23 cellular contexts compared by ENCODE assay signal in the genomic region with DNA sequence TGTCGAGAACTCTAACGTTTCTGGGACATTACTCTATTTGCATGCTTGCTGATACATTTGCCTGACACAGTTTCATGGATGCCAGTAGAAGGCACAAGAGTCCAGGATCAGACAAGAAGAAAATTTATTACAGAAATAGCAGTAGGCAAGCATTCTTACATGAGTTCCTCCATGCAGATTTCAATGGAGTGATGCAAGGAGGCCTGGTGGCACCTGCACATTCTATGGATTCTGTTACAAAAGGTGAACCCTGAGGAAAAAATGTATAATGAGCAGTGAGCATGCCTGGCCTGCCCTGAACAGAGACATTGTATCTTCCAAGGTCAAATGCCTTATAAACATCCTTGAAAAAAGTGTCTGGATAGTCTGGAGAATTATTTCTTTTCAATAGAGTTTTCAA.
DNase-seq lines count a peak whose midpoint lies in the region; ATAC-seq and TF ChIP-seq lines count a peak whose summit lies in the region.
"Had no signal": no experiment of that assay in that cellular context is flagged by ENCODE, and none has a peak within 500 bp of the region (broad histone marks: within the 10 kb centered on the region; RNA-seq: fewer than 3 reads in every experiment).

No MANE protein-coding gene starts in this region.

- H3K9ac ChIP-seq in mesenchymal stem cell (ENCODE audit: low read length) = no peak overlapping the region
- H3K9ac ChIP-seq: BLaER1 treated with 17β-estradiol and CSF1 and Interleukin-3, amounts not matched to agents 10 nM and 100 nM had no signal

- H3K4ac ChIP-seq in mesenchymal stem cell (ENCODE audit: low read depth in 1 of 2, low read length in 2 of 2) = no peak overlapping the region

- H3K36me3 Mint-ChIP-seq in GM23338 (ENCODE audit: low read depth) (no peaks in the 10 kb centered on the region), chondrocyte (ENCODE audit: low read depth) (peaks cover 4% of the 10 kb centered on the region)
- H3K36me3 Mint-ChIP-seq: CD14-positive monocyte had no signal

- no peak for ATAC-seq in GM23338
- ATAC-seq: A549 had no signal

- H4K8ac ChIP-seq in mesenchymal stem cell (ENCODE audit: low read length) = no peak overlapping the region

- H3K14ac ChIP-seq in mesenchymal stem cell (ENCODE audit: low read length in 2 of 2) = no peak overlapping the region

- H3K4me3 Mint-ChIP-seq in GM23338 = no peak overlapping the region
- no peak overlapping the region for H3K4me3 Mint-ChIP-seq in chondrocyte (ENCODE audit: unreplicated experiment)
- H3K4me3 Mint-ChIP-seq: CD14-positive monocyte; CD4-positive, alpha-beta T cell; HFFc6 had no signal

- no peak overlapping the region for H3K18ac ChIP-seq in mesenchymal stem cell (ENCODE audit: low read depth in 1 of 2, low read length in 2 of 2)

- no peak overlapping the region for H3K23ac ChIP-seq in mesenchymal stem cell (ENCODE audit: low read length in 2 of 2)

- no peak overlapping the region for H2BK12ac ChIP-seq in mesenchymal stem cell (ENCODE audit: low read length in 2 of 2)

- H2AK5ac ChIP-seq in mesenchymal stem cell (ENCODE audit: low read length, severe bottlenecking) = no peak overlapping the region

- 97% methylated on average over 2 of the region's 2 CpGs for WGBS in mesenchymal stem cell

- H3K79me1 ChIP-seq in mesenchymal stem cell (replicated peaks; ENCODE audit: low read length, poor library complexity, severe bottlenecking) = no peaks in the 10 kb centered on the region

- H3K4me2 ChIP-seq in GM23338 (no peak overlapping the region), mesenchymal stem cell (ENCODE audit: low read length, poor library complexity, severe bottlenecking) (no peak overlapping the region), osteoblast (ENCODE audit: insufficient read depth, low read length) (no peak overlapping the region)
- H3K4me2 ChIP-seq: A549; BLaER1 treated with 17β-estradiol and CSF1 and Interleukin-3, amounts not matched to agents 10 nM and 100 nM had no signal

- H3K4me1 ChIP-seq in GM23338 (ENCODE audit: insufficient read depth) = no peaks in the 10 kb centered on the region
- no peaks in the 10 kb centered on the region for H3K4me1 ChIP-seq in mesenchymal stem cell (ENCODE audit: control insufficient read depth, insufficient read depth, low read depth, low read length)
- no peaks in the 10 kb centered on the region for H3K4me1 ChIP-seq in osteoblast (ENCODE audit: insufficient read depth, low read length)
- H3K4me1 ChIP-seq: A549, BE2C, HAP-1 had no signal

- H3K9me3 ChIP-seq in mesenchymal stem cell (ENCODE audit: control insufficient read depth, low read length) (no peaks in the 10 kb centered on the region), osteoblast (ENCODE audit: low read depth, low read length) (no peaks in the 10 kb centered on the region)
- H3K9me3 ChIP-seq: A549; BE2C; BLaER1 treated with 17β-estradiol and CSF1 and Interleukin-3, amounts not matched to agents 10 nM and 100 nM; HAP-1 had no signal

- H3K36me3 ChIP-seq in GM23338 (ENCODE audit: insufficient read depth) = no peaks in the 10 kb centered on the region
- no peaks in the 10 kb centered on the region for H3K36me3 ChIP-seq in mesenchymal stem cell (ENCODE audit: control insufficient read depth in 1 of 2, insufficient read depth in 2 of 2, low read depth in 1 of 2, low read length in 2 of 2)
- H3K36me3 ChIP-seq in osteoblast (ENCODE audit: insufficient read depth, low read length) = no peaks in the 10 kb centered on the region
- H3K36me3 ChIP-seq: BE2C; BLaER1 treated with 17β-estradiol and CSF1 and Interleukin-3, amounts not matched to agents 10 nM and 100 nM; HAP-1 had no signal

- no peak overlapping the region for H2BK15ac ChIP-seq in mesenchymal stem cell (ENCODE audit: low read depth, poor library complexity, severe bottlenecking)

- no peaks in the 10 kb centered on the region for H4K20me1 ChIP-seq in GM23338 (replicated peaks; ENCODE audit: insufficient read depth)
- H4K20me1 ChIP-seq in osteoblast (ENCODE audit: insufficient read depth, low read length) = no peaks in the 10 kb centered on the region
- H4K20me1 ChIP-seq: BLaER1 treated with 17β-estradiol and CSF1 and Interleukin-3, amounts not matched to agents 10 nM and 100 nM had no signal

- no peaks in the 10 kb centered on the region for H3K9me3 Mint-ChIP-seq in GM23338
- H3K9me3 Mint-ChIP-seq in chondrocyte (ENCODE audit: low read depth) = peaks cover 10% of the 10 kb centered on the region
- H3K9me3 Mint-ChIP-seq: CD4-positive, alpha-beta T cell; HFFc6 had no signal

- H3K4me1 Mint-ChIP-seq in GM23338 = no peaks in the 10 kb centered on the region
- peaks cover 4% of the 10 kb centered on the region for H3K4me1 Mint-ChIP-seq in chondrocyte (ENCODE audit: low read depth)
- H3K4me1 Mint-ChIP-seq: CD14-positive monocyte had no signal

- H3K27me3 ChIP-seq in GM23338 (ENCODE audit: insufficient read depth) (no peaks in the 10 kb centered on the region), mesenchymal stem cell (ENCODE audit: control insufficient read depth in 1 of 2, insufficient read depth in 1 of 2, low read length in 2 of 2) (no peaks in the 10 kb centered on the region), osteoblast (ENCODE audit: insufficient read depth, low read length) (no peaks in the 10 kb centered on the region)
- H3K27me3 ChIP-seq: BE2C; BLaER1 treated with 17β-estradiol and CSF1 and Interleukin-3, amounts not matched to agents 10 nM and 100 nM had no signal

- H4K91ac ChIP-seq in mesenchymal stem cell (ENCODE audit: low read length) = no peak overlapping the region

- H3K4me3 ChIP-seq in GM23338 (no peak overlapping the region), mesenchymal stem cell (ENCODE audit: insufficient read depth in 1 of 2, low read depth in 1 of 2, low read length in 2 of 2) (no peak overlapping the region), osteoblast (ENCODE audit: insufficient read depth, low read length) (no peak overlapping the region)
- H3K4me3 ChIP-seq: A549; BLaER1 treated with 17β-estradiol and CSF1 and Interleukin-3, amounts not matched to agents 10 nM and 100 nM; HAP-1 had no signal

- H2BK120ac ChIP-seq in mesenchymal stem cell (ENCODE audit: low read depth, low read length) = no peak overlapping the region

- no peak overlapping the region for H2AFZ ChIP-seq in GM23338
- peak overlapping the region; percentile 14 for H2AFZ ChIP-seq in mesenchymal stem cell (ENCODE audit: low read depth, low read length)
- no peak overlapping the region for H2AFZ ChIP-seq in osteoblast (ENCODE audit: low read length)

- H2BK5ac ChIP-seq in mesenchymal stem cell (ENCODE audit: low read depth, low read length, poor library complexity, severe bottlenecking) = no peak overlapping the region

- H3F3A ChIP-seq in GM23338 (replicated peaks; ENCODE audit: low read depth) = no peaks in the 10 kb centered on the region

- no peaks in the 10 kb centered on the region for H3K9me2 ChIP-seq in GM23338 (ENCODE audit: insufficient read depth)

- DNase-seq in GM23338 (ENCODE audit: low spot score) (no peak), chondrocyte (ENCODE audit: low spot score) (no peak), mesenchymal stem cell (no peak), osteoblast (ENCODE audit: insufficient read length, low spot score, missing footprints) (no peak), substantia nigra (lab: John Stamatoyannopoulos, UW) (no peak), inferior parietal cortex (ENCODE audit: extremely low spot score) (no peak)
- DNase-seq in stimulated activated CD8-positive, alpha-beta memory T cell treated with anti-CD3 and anti-CD28 coated beads, Interleukin-4, amount 100 ng/mL, for 48 hours = no peak
- DNase-seq: 8988T; ACHN; AML-193; BE2C; Calu3; CD4-positive, alpha-beta T cell; COR-L47; DMS53; DMS79 treated with DMSO at 0.1 percent for 48 hours; GF-D8; GOT3; HFFc6 had no signal

- H3K27ac ChIP-seq in GM23338 (ENCODE audit: low read depth) (no peak overlapping the region), mesenchymal stem cell (ENCODE audit: low read length, poor library complexity, severe bottlenecking) (no peak overlapping the region), osteoblast (ENCODE audit: low read depth, low read length) (no peak overlapping the region), substantia nigra (ENCODE audit: low read depth, low read length, poor library complexity, severe bottlenecking) (no peak overlapping the region)
- H3K27ac ChIP-seq: A549; BLaER1 treated with 17β-estradiol and CSF1 and Interleukin-3, amounts not matched to agents 10 nM and 100 nM had no signal

- no peaks in the 10 kb centered on the region for H3K27me3 Mint-ChIP-seq in GM23338 (ENCODE audit: insufficient read depth, low read depth, poor library complexity)
- H3K27me3 Mint-ChIP-seq in chondrocyte (ENCODE audit: low read depth) = no peaks in the 10 kb centered on the region
- H3K27me3 Mint-ChIP-seq: CD4-positive, alpha-beta T cell had no signal

- TF ChIP-seq CTCF in GM23338 (conservative IDR thresholded peaks at IDR 0.05; ENCODE audit: low read depth in 2 of 2) (no peak), chondrocyte (IDR thresholded peaks at IDR 0.05) (peak; percentile 25), osteoblast (IDR thresholded peaks at IDR 0.05; ENCODE audit: extremely low read depth, low read depth, low read length) (peak; percentile 6)

- 0 out of 2 replicates have a peak overlapping the region, but pooled peaks have one; percentile 44 for H3K27ac Mint-ChIP-seq in GM23338
- H3K27ac Mint-ChIP-seq in chondrocyte (ENCODE audit: unreplicated experiment) = no peak overlapping the region
- H3K27ac Mint-ChIP-seq: CD14-positive monocyte; CD4-positive, alpha-beta T cell; HFFc6 had no signal

- H3K79me2 ChIP-seq in GM23338 (replicated peaks; ENCODE audit: insufficient read depth) = no peaks in the 10 kb centered on the region
- H3K79me2 ChIP-seq in osteoblast (ENCODE audit: insufficient read depth, low read length) = no peaks in the 10 kb centered on the region

TF ChIP-seq in GM23338, 12 proteins besides CTCF, POLR2A, EP300 and RAD21 (continues in another document):
- TF ChIP-seq STAT1 (IDR thresholded peaks at IDR 0.05; ENCODE audit: unreplicated experiment) (no peak), JUNB (IDR thresholded peaks at IDR 0.05; ENCODE audit: unreplicated experiment) (no peak), ZNF331 (CRISPR knock-in tag; IDR thresholded peaks at IDR 0.05; ENCODE audit: low read depth) (no peak), ZNF114 (CRISPR knock-in tag; IDR thresholded peaks at IDR 0.05) (no peak)

Comparison
In these comparisons a context has a peak if more than half of its experiments do, and no peak if none do; other contexts are left out.
1. CTCF ChIP-seq: peak in chondrocyte (single experiment) and osteoblast (single experiment); none in GM23338 (0 of 2).